Comparison of ENCODE assay signal across 8 cellular contexts in the genomic region with DNA sequence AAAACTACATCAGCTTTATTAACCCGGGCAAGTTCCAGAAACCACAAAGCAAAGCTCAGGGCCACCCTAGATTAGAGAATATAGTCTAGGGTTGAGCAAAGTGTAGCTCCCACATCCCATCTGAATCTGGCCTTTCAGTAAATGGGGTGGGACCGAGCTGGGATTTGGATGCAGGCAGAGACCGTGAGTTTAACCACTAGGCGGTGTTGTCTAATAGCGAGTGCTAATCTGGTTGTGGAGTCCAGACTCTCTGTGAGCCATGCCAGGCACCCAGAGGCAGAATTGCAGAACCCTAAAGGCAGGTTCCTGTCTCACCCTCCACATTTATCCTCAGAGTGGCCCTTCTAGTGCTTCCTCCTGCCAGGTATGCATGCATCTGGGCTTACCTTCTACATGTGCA.
DNase-seq lines count a peak whose midpoint lies in the region; ATAC-seq and TF ChIP-seq lines count a peak whose summit lies in the region.

No MANE protein-coding gene starts in this region.

- TF ChIP-seq CTCF in C4-2B (conservative IDR thresholded peaks at IDR 0.05): peak; percentile 70
- peak; percentile 33 for TF ChIP-seq CTCF in choroid plexus epithelial cell (conservative IDR thresholded peaks at IDR 0.05; ENCODE audit: low read depth, low read length)
- peak; percentile 67 for TF ChIP-seq CTCF in progenitor cell of endocrine pancreas (IDR thresholded peaks at IDR 0.05; ENCODE audit: unreplicated experiment)

- H3K4me3 Mint-ChIP-seq in progenitor cell of endocrine pancreas (ENCODE audit: low read depth): no peak overlapping the region

- no peaks in the 10 kb centered on the region for H3K27me3 Mint-ChIP-seq in progenitor cell of endocrine pancreas

- DNase-seq in NCI-H146 treated with DMSO at 0.1 percent for 48 hours (lab: John Stamatoyannopoulos, UW; ENCODE audit: unreplicated experiment) (peak; percentile 37), choroid plexus epithelial cell (ENCODE audit: low read depth) (peak; percentile 12), progenitor cell of endocrine pancreas (ENCODE audit: low spot score, unreplicated experiment) (peak; percentile 19), NCI-H2227 treated with DMSO at 0.1 percent for 48 hours (lab: John Stamatoyannopoulos, UW) (no peak)
- no peak for DNase-seq in activated T-cell treated with anti-CD3 and anti-CD28 coated beads, Interleukin-2, amount 50 U/mL, for 1 hour

- H3K9me3 Mint-ChIP-seq in progenitor cell of endocrine pancreas (ENCODE audit: low read depth): no peaks in the 10 kb centered on the region

- no peaks in the 10 kb centered on the region for H3K36me3 Mint-ChIP-seq in progenitor cell of endocrine pancreas (ENCODE audit: insufficient read depth)

- H3K4me3 ChIP-seq in choroid plexus epithelial cell (ENCODE audit: low read depth, low read length): no peak overlapping the region

- no peak overlapping the region for H3K27ac Mint-ChIP-seq in progenitor cell of endocrine pancreas

- peaks cover 4% of the 10 kb centered on the region for H3K4me1 Mint-ChIP-seq in progenitor cell of endocrine pancreas (ENCODE audit: low read depth)

- peak; percentile 75 for ATAC-seq in GM19035 (IDR thresholded peaks at IDR 0.05; ENCODE audit: unreplicated experiment)
- no peak for ATAC-seq in HG03175 (IDR thresholded peaks at IDR 0.05; ENCODE audit: unreplicated experiment)

- H3K27ac ChIP-seq in C4-2B: no peak overlapping the region

Comparison
In these comparisons a context has a peak if more than half of its experiments do, and no peak if none do; other contexts are left out.
1. DNase-seq: peak in NCI-H146 treated with DMSO at 0.1 percent for 48 hours (single experiment), choroid plexus epithelial cell (single experiment) and progenitor cell of endocrine pancreas (single experiment); none in activated T-cell treated with anti-CD3 and anti-CD28 coated beads, Interleukin-2, amount 50 U/mL, for 1 hour (single experiment) and NCI-H2227 treated with DMSO at 0.1 percent for 48 hours (single experiment).
2. Peak in every context shown above with its lines, with median percentiles within 50 percentile points of each other: CTCF ChIP-seq.